ENCODE assay signal across 22 cellular contexts in genomic region chr4:74667438-74667837, GRCh38.
"Had no signal": no experiment of that assay in that cellular context is flagged by ENCODE, and none has a peak within 500 bp of the region (broad histone marks: within the 10 kb centered on the region; RNA-seq: fewer than 3 reads in every experiment).

No MANE protein-coding gene starts in this region.

- H3K4me3 Mint-ChIP-seq: naive thymus-derived CD4-positive, alpha-beta T cell; nephron progenitor cell; stimulated activated naive B cell treated with anti-CD40 and anti-IgM and Interleukin-4, amounts not matched to agents 10 μg/mL and 1 μg/mL and 100 μg/mL, for 72 hours; stimulated activated naive CD8-positive, alpha-beta T cell treated with anti-CD3 and anti-CD28 coated beads, Interleukin-15, amount 100 ng/mL, for 72 hours had no signal

- H3K27ac Mint-ChIP-seq: naive thymus-derived CD4-positive, alpha-beta T cell; nephron progenitor cell; stimulated activated naive B cell treated with anti-CD40 and anti-IgM and Interleukin-4, amounts not matched to agents 10 μg/mL and 1 μg/mL and 100 μg/mL, for 72 hours; stimulated activated naive CD8-positive, alpha-beta T cell treated with anti-CD3 and anti-CD28 coated beads, Interleukin-15, amount 100 ng/mL, for 72 hours had no signal

- H3K4me1 Mint-ChIP-seq: stimulated activated naive B cell treated with anti-CD40 and anti-IgM and Interleukin-4, amounts not matched to agents 10 μg/mL and 1 μg/mL and 100 μg/mL, for 72 hours; stimulated activated naive CD8-positive, alpha-beta T cell treated with anti-CD3 and anti-CD28 coated beads, Interleukin-15, amount 100 ng/mL, for 72 hours had no signal

- FAIRE-seq: frontal cortex, islet of Langerhans, urothelium cell line had no signal

- H3K27ac ChIP-seq: coronary artery, heart left ventricle, psoas muscle, right lobe of liver, spleen, testis had no signal

- H3K27me3 ChIP-seq: right lobe of liver, spleen, testis had no signal

- H3K4me1 ChIP-seq: heart left ventricle, psoas muscle, right lobe of liver, testis had no signal

- ATAC-seq: esophagus mucosa; heart left ventricle; naive thymus-derived CD4-positive, alpha-beta T cell; psoas muscle; right lobe of liver; stimulated activated naive B cell treated with anti-CD40 and anti-IgM and Interleukin-4, amounts not matched to agents 10 μg/mL and 1 μg/mL and 100 μg/mL, for 72 hours; stimulated activated naive CD8-positive, alpha-beta T cell treated with anti-CD3 and anti-CD28 coated beads, Interleukin-15, amount 100 ng/mL, for 72 hours had no signal

- H3K36me3 ChIP-seq: heart left ventricle, right lobe of liver, spleen had no signal

- H3K4me3 ChIP-seq: coronary artery, heart left ventricle, psoas muscle, right lobe of liver, spleen, testis had no signal

- H3K9me3 Mint-ChIP-seq: nephron progenitor cell; stimulated activated naive B cell treated with anti-CD40 and anti-IgM and Interleukin-4, amounts not matched to agents 10 μg/mL and 1 μg/mL and 100 μg/mL, for 72 hours; stimulated activated naive CD8-positive, alpha-beta T cell treated with anti-CD3 and anti-CD28 coated beads, Interleukin-15, amount 100 ng/mL, for 72 hours had no signal

- H3K9me3 ChIP-seq: heart left ventricle, psoas muscle, right lobe of liver, spleen, testis had no signal

- DNase-seq: effector CD4-positive, alpha-beta T cell; heart left ventricle; hypothalamus; kidney glomerular epithelial cell; naive thymus-derived CD4-positive, alpha-beta T cell; nephron progenitor cell; psoas muscle; retina; right lobe of liver; spleen; stimulated activated CD4-positive, alpha-beta T cell treated with anti-CD3 and anti-CD28 coated beads, Interleukin-15, amount 100 ng/mL, for 24 hours; stimulated activated CD4-positive, alpha-beta T cell treated with anti-CD3 and anti-CD28 coated beads, Interleukin-1b, Interleukin-23, amount 100 ng/mL, for 48 hours; stimulated activated CD4-positive, alpha-beta T cell treated with anti-CD3 and anti-CD28 coated beads, Interleukin-4, amount 100 ng/mL, for 4 hours; stimulated activated naive B cell treated with anti-CD40 and anti-IgM and Interleukin-4, amounts not matched to agents 10 μg/mL and 1 μg/mL and 100 μg/mL, for 72 hours; stimulated activated naive CD8-positive, alpha-beta T cell treated with anti-CD3 and anti-CD28 coated beads, Interleukin-15, amount 100 ng/mL, for 72 hours; testis; trophoblast cell had no signal

- H3K36me3 Mint-ChIP-seq: naive thymus-derived CD4-positive, alpha-beta T cell; stimulated activated naive B cell treated with anti-CD40 and anti-IgM and Interleukin-4, amounts not matched to agents 10 μg/mL and 1 μg/mL and 100 μg/mL, for 72 hours had no signal
